11 cellular contexts compared by ENCODE assay signal in the genomic region with DNA sequence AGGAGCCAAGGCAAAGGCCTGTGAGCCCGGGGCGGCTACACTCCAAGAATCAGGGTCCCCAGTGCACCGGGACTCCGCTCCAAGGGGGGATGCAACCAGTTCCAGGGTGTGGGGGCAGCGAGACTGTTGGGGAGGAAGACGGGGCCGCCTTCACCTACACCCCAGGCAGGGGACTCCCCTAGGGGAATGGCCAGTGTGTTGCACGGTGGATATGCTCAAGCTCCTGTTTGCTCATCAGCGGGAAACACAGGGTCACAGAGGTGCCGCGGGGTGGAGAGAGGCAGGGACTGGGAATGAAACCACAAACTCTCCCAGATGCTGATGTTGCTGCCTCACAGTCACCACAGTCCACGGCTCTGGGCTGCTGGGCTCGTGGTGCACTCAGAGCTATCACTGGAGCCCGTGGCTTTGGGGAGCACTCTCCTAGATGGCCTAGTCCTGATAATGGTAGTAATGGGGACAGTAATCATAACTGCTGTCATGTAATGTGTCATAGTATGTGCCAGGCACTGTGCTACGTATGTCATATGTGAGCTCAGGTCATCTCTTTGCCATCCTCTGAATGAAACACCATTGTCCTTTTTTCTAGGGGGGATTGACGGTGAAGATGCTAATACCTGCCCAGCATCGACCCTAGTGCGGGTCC. TPM values are rescaled to one million over a fixed set of nuclear protein-coding genes. Genes with fewer than 3 reads are reported as not detected.
"Had no signal": no experiment of that assay in that cellular context is flagged by ENCODE, and none has a peak within 500 bp of the region (broad histone marks: within the 10 kb centered on the region; RNA-seq: fewer than 3 reads in every experiment).

No MANE protein-coding gene starts in this region.

RNA-seq across cellular contexts. Expression of a gene that starts 5.2 kb away (rescaled TPM):
- total RNA-seq: activated B cell treated with CpG ODN at 0.5 μM for 24 hours; activated CD4-positive, alpha-beta memory T cell treated with anti-CD3 and anti-CD28 coated beads, Interleukin-2, amount 10 ng/mL, durations not matched to agents 7 days and 5 days; activated CD4-positive, alpha-beta T cell treated with anti-CD3 and anti-CD28 coated beads, Interleukin-2, amount 10 ng/mL, durations not matched to agents 7 days and 5 days; activated CD8-positive, alpha-beta memory T cell treated with anti-CD3 and anti-CD28 coated beads, Interleukin-2, amount 10 ng/mL, durations not matched to agents 7 days and 5 days; activated CD8-positive, alpha-beta T cell treated with anti-CD3 and anti-CD28 coated beads, Interleukin-2, amount 10 ng/mL, durations not matched to agents 7 days and 5 days; activated naive CD8-positive, alpha-beta T cell treated with anti-CD3 and anti-CD28 coated beads, Interleukin-2, amount 10 ng/mL, durations not matched to agents 7 days and 5 days; activated T-helper 2 cell treated with anti-CD3 and anti-CD28 coated beads, Interferon-gamma antibody, Interleukin-2, Interleukin-4, amounts not matched to agents 10 μg/mL and 5 μg/mL and 100 μg/mL, durations not matched to agents 14 hours and 24 hours and 36 hours; ascending aorta; cardiac septum; cerebellum had no signal
- polyA plus RNA-seq: adipose tissue had no signal
